8 cellular contexts compared by ENCODE assay signal in the genomic region with DNA sequence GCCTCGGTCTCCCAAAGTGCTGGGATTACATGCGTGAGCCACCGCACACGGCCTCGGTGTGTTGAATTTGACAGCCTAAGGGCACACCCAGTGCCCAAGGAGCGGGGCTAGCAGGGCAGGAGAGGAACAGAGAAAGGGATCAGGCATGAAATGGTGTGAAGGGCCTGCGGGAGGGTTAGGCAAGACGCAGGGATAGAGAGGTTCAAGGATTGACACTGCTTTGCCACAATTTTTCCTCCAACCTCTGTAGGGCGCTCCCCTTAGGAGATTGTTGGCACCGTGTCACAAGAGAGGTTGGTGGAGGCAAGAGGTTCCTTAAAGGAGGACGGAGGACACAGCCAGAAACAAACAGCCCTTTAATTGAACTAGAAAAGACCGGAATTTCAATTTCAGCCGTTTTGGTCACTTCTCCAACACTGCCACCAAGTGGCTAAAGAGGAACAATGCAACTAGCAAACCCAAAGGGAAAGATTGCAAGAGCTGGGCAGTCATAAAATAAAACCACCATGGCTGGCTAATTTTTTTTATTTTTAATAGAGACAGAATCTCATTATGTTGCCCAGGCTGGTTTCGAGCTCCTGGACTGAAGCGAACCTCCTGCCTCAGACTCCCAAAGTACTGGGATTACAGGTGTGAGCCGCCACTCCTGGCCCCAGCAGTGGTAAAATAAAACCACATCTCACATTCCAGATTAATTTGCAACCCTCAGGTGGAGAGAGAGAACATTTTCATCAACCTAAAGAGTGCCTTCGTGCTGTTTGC. TPM values are rescaled to one million over a fixed set of nuclear protein-coding genes. Genes with fewer than 3 reads are reported as not detected.
DNase-seq lines count a peak whose midpoint lies in the region; ATAC-seq and TF ChIP-seq lines count a peak whose summit lies in the region.

No MANE protein-coding gene starts in this region.

- H3K27me3 Mint-ChIP-seq in memory B cell: peaks cover 2% of the 10 kb centered on the region

- H3K27ac Mint-ChIP-seq in memory B cell: peak overlapping the region; percentile 76

- ATAC-seq in memory B cell (ENCODE audit: low read depth) (peak; percentile 26), HG03520 (IDR thresholded peaks at IDR 0.05; ENCODE audit: unreplicated experiment) (no peak)

- no peak overlapping the region for H3K4me3 Mint-ChIP-seq in memory B cell

- H3K36me3 Mint-ChIP-seq in memory B cell: no peaks in the 10 kb centered on the region

- peak; percentile 60 for TF ChIP-seq CTCF in GM20000 (IDR thresholded peaks at IDR 0.05; ENCODE audit: extremely low read depth, missing control alignments)

- H3K9me3 Mint-ChIP-seq in memory B cell: no peaks in the 10 kb centered on the region

- DNase-seq in DMS 273 (lab: John Stamatoyannopoulos, UW; ENCODE audit: unreplicated experiment) (peak; percentile 87), GM20000 (ENCODE audit: low spot score) (peak; percentile 51), NCI-H1105 treated with DMSO at 0.1 percent for 48 hours (lab: John Stamatoyannopoulos, UW) (peak; percentile 71), SW 1271 (lab: John Stamatoyannopoulos, UW) (peak; percentile 35 to 72), dermis blood vessel endothelial cell (peak; percentile 76), memory B cell (ENCODE audit: low spot score in 2 of 2) (peak; percentile 47 to 50), HPDE6-E6E7 (ENCODE audit: extremely low spot score) (no peak)

- H3K4me1 Mint-ChIP-seq in memory B cell: peaks cover 5% of the 10 kb centered on the region

RNA-seq across cellular contexts. Expression of gene CREB3L2, which starts 6.9 kb away (rescaled TPM):
- total RNA-seq in dermis blood vessel endothelial cell: 32.2 and 34.5 TPM in 2 replicates
